8 cellular contexts compared by ENCODE assay signal in the genomic region with DNA sequence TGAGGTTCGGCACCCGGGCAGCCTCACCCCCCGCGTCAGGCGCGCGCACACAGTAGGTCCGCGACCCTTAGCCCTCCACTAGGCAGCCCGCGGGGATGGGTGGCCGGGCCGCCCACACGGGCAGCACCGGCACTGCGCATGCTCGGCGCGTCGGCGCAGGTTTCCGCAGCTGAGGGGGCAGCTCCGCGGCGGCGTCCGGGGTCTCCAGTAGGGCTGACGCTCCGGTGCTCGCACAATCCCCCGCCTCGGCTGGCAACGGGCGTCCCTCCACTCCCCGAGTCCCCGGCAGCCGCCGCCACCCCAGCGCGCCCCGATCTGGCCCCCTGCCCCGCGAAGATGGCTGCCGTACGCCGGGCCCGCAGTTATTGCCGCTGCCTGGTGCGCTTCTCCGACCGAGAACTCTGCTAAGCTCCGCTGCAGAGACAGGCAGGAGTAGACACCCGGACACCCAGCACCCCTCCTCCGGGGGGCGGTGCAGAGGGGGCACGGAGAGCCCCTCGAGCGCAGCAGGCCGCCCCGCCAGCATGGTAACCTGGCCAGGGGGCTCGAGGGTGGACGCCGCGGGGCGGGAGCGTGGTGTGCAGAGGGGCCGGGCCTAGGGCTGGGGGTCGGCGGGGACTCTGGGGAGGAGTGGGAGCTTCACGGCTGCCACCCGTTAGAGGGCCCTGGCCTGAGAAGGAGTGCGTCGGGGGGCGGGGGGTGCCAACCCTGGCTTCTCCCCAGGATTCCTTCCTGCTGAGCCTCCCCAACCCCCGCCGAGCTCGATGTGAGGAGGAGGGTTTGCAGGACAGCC. TPM values are rescaled to one million over a fixed set of nuclear protein-coding genes. Genes with fewer than 3 reads are reported as not detected.
DNase-seq lines count a peak whose midpoint lies in the region; ATAC-seq, FAIRE-seq and TF ChIP-seq lines count a peak whose summit lies in the region.

A gene (plus strand): TSS at position 139 of the 793 bp plus-strand sequence. CDS start 386 bp downstream, at position 525.

- H3K27me3 Mint-ChIP-seq in Caco-2 (ENCODE audit: insufficient read depth, unreplicated experiment), result no peaks in the 10 kb centered on the region

- no peaks in the 10 kb centered on the region for H3K9me3 ChIP-seq in Caco-2
- H3K9me3 ChIP-seq in pancreas, result no peaks in the 10 kb centered on the region
- no peaks in the 10 kb centered on the region for H3K9me3 ChIP-seq in tibial nerve

- intact Hi-C loops in Caco-2 (cut with micrococcal nuclease; ENCODE audit: unreplicated experiment) (loop anchor here (2.0 kb wide), 1 partner anchor 401 kb away; no protein-coding TSS in a partner anchor), head of caudate nucleus (cut with DNase I) (no loop called here), pancreas (cut with DNase I) (no loop called here)

- TF ChIP-seq CTCF in Caco-2 (IDR thresholded peaks at IDR 0.05; ENCODE audit: insufficient read depth in 1 of 2, low read depth in 1 of 2, low read length in 1 of 2, severe bottlenecking in 1 of 2, unreplicated experiment in 1 of 2), result no peak
- no peak for TF ChIP-seq CTCF in pancreas (IDR thresholded peaks at IDR 0.05)
- TF ChIP-seq CTCF in tibial nerve (IDR thresholded peaks at IDR 0.05), result no peak

- H3K27ac Mint-ChIP-seq in Caco-2 (ENCODE audit: unreplicated experiment), result peak within 1 kb of the TSS; percentile 87

- H3K36me3 Mint-ChIP-seq in Caco-2 (ENCODE audit: insufficient read depth, unreplicated experiment), result peaks cover 11% of the 10 kb centered on the region

- H3K27me3 ChIP-seq in Caco-2 (replicated peaks; ENCODE audit: control insufficient read depth, insufficient read depth, low read length), result no peaks in the 10 kb centered on the region
- H3K27me3 ChIP-seq in pancreas, result no peaks in the 10 kb centered on the region
- no peaks in the 10 kb centered on the region for H3K27me3 ChIP-seq in tibial nerve

- peaks cover 21% of the 10 kb centered on the region for H3K4me1 Mint-ChIP-seq in Caco-2 (ENCODE audit: low read depth, unreplicated experiment)

- 0 to 1% methylated on average over 42 to 77 of the region's 77 CpGs for WGBS in pancreas, 2 donors
- WGBS in tibial nerve, 2 donors, result 0 to 1% methylated on average over 17 to 45 of the region's 77 CpGs

- DNase-seq in Caco-2, result peak; percentile 53 to 76
- DNase-seq in RPMI8226, result peak; percentile 69
- peak; percentile 32 to 67 (median 56) for DNase-seq in activated naive CD4-positive, alpha-beta T cell (lab: John Stamatoyannopoulos, UW)
- DNase-seq in head of caudate nucleus, result peak; percentile 31 to 91 (median 82)
- DNase-seq in pancreas, result peak; percentile 55 to 89 (median 72)
- DNase-seq in tibial nerve (ENCODE audit: low spot score in 2 of 2), result no peak

- H3K27ac ChIP-seq in pancreas (peak within 1 kb of the TSS; percentile 87 to 96 (median 90)), tibial nerve (peak within 1 kb of the TSS; percentile 93 to 98 (median 96))

- H3K4me1 ChIP-seq in Caco-2, result 0 out of 2 replicates have a peak, but pooled peaks cover 5% of the 10 kb centered on the region
- peaks cover 22 to 40% (median 38%) of the 10 kb centered on the region in 3 donors for H3K4me1 ChIP-seq in pancreas
- H3K4me1 ChIP-seq in tibial nerve, result peaks cover 0 to 52% (median 23%) of the 10 kb centered on the region in 4 donors

- peak within 1 kb of the TSS; percentile 97 for H3K4me3 Mint-ChIP-seq in Caco-2 (ENCODE audit: unreplicated experiment)

- H3K9me3 Mint-ChIP-seq in Caco-2 (ENCODE audit: unreplicated experiment), result no peaks in the 10 kb centered on the region

- no peak for FAIRE-seq in pancreas (lab: Jason Lieb, UNC)

- H3K4me3 ChIP-seq in Caco-2 (ENCODE audit: low read depth, low read length) (peak within 1 kb of the TSS; percentile 76), pancreas (peak within 1 kb of the TSS; percentile 51 to 92 (median 81)), tibial nerve (peak within 1 kb of the TSS; percentile 67 to 95 (median 82))

- TF ChIP-seq EP300 in tibial nerve (IDR thresholded peaks at IDR 0.05), result peak in 1 of 2 donors; percentile 61

- peak; percentile 46 for ATAC-seq in GM19452 (IDR thresholded peaks at IDR 0.05; ENCODE audit: unreplicated experiment)
- ATAC-seq in HG03565 (IDR thresholded peaks at IDR 0.05; ENCODE audit: unreplicated experiment), result peak; percentile 31
- ATAC-seq in pancreas, result peak; percentile 55 to 78 (median 66)

- TF ChIP-seq POLR2A in tibial nerve (IDR thresholded peaks at IDR 0.05), result peak in 1 of 2 donors; percentile 28

- CTCF ChIA-PET in Caco-2 (lab: Charles Lee), result interaction anchor here (0.7 to 1.8 kb wide), 3 partner anchors 10 to 70 kb away, joined by 4 to 8 read pairs (median 5); a partner anchor contains a TSS

- BruUV-seq in Caco-2 (replicated peaks; lab: Mats Ljungman, UMichigan), result no TSS peak

- H3K36me3 ChIP-seq in Caco-2 (ENCODE audit: control insufficient read depth, insufficient read depth, low read length), result no peaks in the 10 kb centered on the region; the same call in 1 of the 2 replicates
- no peaks in the 10 kb centered on the region for H3K36me3 ChIP-seq in pancreas
- no peaks in the 10 kb centered on the region for H3K36me3 ChIP-seq in tibial nerve

- POLR2A ChIA-PET in Caco-2 (lab: Charles Lee), result interaction anchor here (0.6 to 1.4 kb wide), 3 partner anchors 23 to 329 kb away, joined by 3 to 4 read pairs (median 3); a partner anchor contains a TSS

RNA-seq across cellular contexts. Expression of the gene that starts here (rescaled TPM):
- total RNA-seq in Caco-2 (2022) (104 and 111 TPM in 2 replicates), pancreas (10 to 100 TPM; 38.0 to 66.1 (median 50.8) TPM), tibial nerve (10 to 100 TPM; 50.6 to 71.8 (median 66.7) TPM)
- 10 to 100 TPM; 30.9 to 51.5 TPM for polyA plus RNA-seq in pancreas

Comparison
In these comparisons a context has a peak if more than half of its experiments do, and no peak if none do; other contexts are left out.
1. DNase-seq: peak in Caco-2 (2 of 2), RPMI8226 (single experiment), activated naive CD4-positive, alpha-beta T cell (4 of 4), head of caudate nucleus (42 of 42) and pancreas (6 of 6); none in tibial nerve (0 of 2).
2. Peak in every context shown above with its lines, with median percentiles within 50 percentile points of each other: H3K4me3 ChIP-seq and ATAC-seq.